14 cellular contexts compared by ENCODE assay signal in the genomic region with DNA sequence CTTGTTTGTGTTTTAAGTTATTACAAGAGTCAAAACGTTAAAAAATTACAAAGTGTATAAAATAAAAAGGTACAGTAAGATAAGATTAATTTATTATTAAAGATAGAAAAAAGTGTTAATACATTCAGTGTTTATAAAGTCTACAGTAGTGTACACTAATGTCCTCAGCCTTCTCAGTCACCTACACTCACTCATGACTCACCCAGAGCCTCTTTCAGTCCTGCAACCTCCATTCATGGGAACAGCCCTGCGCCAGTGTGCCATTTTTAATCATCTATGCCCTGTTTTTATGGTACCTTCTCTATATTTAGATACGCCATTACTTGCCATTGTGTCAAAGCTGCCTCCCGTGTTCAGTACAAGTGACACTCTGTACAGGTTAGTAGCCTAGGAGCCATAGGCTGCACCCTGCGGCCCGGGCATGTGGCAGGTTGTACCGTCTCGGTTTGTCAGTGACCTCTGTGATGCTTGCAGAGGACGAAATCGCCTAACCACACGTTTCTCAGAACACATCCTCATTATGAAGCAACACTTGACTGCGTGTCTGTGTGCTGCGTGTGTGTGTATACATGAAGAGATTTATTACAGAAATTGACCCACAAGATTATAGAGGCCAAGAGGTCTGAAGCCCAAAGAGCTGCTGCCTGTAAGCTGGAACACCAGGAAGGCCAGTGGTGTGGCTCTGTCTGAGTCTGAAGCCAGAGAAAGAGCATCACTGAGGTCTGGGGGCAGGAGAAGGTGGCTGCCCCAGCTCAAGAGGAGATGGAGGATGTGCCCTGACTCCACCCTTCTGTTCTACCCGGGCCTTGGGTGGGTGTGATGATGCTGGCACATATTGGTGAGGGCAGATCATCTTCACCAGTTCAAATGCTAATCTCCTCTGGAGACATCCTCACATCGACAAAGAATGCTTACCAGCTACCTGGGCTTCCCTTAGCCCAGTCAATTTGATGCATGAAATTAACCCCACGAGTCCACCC.
DNase-seq lines count a peak whose midpoint lies in the region; ATAC-seq and TF ChIP-seq lines count a peak whose summit lies in the region.
"Had no signal": no experiment of that assay in that cellular context is flagged by ENCODE, and none has a peak within 500 bp of the region (broad histone marks: within the 10 kb centered on the region; RNA-seq: fewer than 3 reads in every experiment).

No MANE protein-coding gene starts in this region.

- intact Hi-C loops in esophagus muscularis mucosa (cut with DNase I), result no loop called here
- intact Hi-C loops in PC-9 (cut with micrococcal nuclease; ENCODE audit: unreplicated experiment), result no loop called here

- H3F3A ChIP-seq in smooth muscle cell (ENCODE audit: low read depth) (no peaks in the 10 kb centered on the region), PC-9 (ENCODE audit: insufficient read depth, low read depth) (no peaks in the 10 kb centered on the region)

- no peak for TF ChIP-seq POLR2A in esophagus muscularis mucosa (IDR thresholded peaks at IDR 0.05; ENCODE audit: low read depth)

- H3K27me3 Mint-ChIP-seq in activated T-cell treated with anti-CD3 and anti-CD28 coated beads, Interleukin-2, amount 50 U/mL, for 4 hours (ENCODE audit: low read depth), result peaks cover 53% of the 10 kb centered on the region

- TF ChIP-seq EP300 in esophagus muscularis mucosa (IDR thresholded peaks at IDR 0.05), result no peak

- no peaks in the 10 kb centered on the region for H4K20me1 ChIP-seq in smooth muscle cell (ENCODE audit: low read depth)
- no peaks in the 10 kb centered on the region for H4K20me1 ChIP-seq in PC-9 (ENCODE audit: insufficient read depth)

- no TSS peak for BruUV-seq in PC-9 (replicated peaks; lab: Mats Ljungman, UMichigan)

- no peak overlapping the region for H3K4me3 Mint-ChIP-seq in activated T-cell treated with anti-CD3 and anti-CD28 coated beads, Interleukin-2, amount 50 U/mL, for 4 hours

- no peaks in the 10 kb centered on the region for H3K36me3 Mint-ChIP-seq in activated T-cell treated with anti-CD3 and anti-CD28 coated beads, Interleukin-2, amount 50 U/mL, for 4 hours (ENCODE audit: insufficient read depth)

- no peak for DNase-seq in activated T-cell treated with anti-CD3 and anti-CD28 coated beads, Interleukin-2, amount 50 U/mL, for 4 hours
- no peak for DNase-seq in activated T-cell treated with anti-CD3 and anti-CD28 coated beads for 4 hours
- DNase-seq in NCI-H345 (lab: John Stamatoyannopoulos, UW), result peak; percentile 14
- DNase-seq in esophagus muscularis mucosa (ENCODE audit: extremely low spot score), result peak; percentile 64
- no peak for DNase-seq in smooth muscle cell (lab: John Stamatoyannopoulos, UW; ENCODE audit: unreplicated experiment)
- DNase-seq in PC-9, result no peak
- no peak for DNase-seq in GM19238 (ENCODE audit: insufficient read length, low spot score)
- no peak for DNase-seq in GOT3 (lab: John Stamatoyannopoulos, UW)
- DNase-seq: activated naive CD4-positive, alpha-beta T cell; brain microvascular endothelial cell; left ventricle myocardium inferior; MG63; thyroid gland had no signal

- no peaks in the 10 kb centered on the region for H3K36me3 ChIP-seq in esophagus muscularis mucosa
- H3K36me3 ChIP-seq in smooth muscle cell (ENCODE audit: low read depth), result no peaks in the 10 kb centered on the region
- no peaks in the 10 kb centered on the region for H3K36me3 ChIP-seq in PC-9 (ENCODE audit: low read depth)
- H3K36me3 ChIP-seq: brain microvascular endothelial cell, left ventricle myocardium inferior, MG63, thyroid gland had no signal

- CTCF ChIA-PET in PC-9 (lab: Charles Lee), result no interaction called here

- H3K27ac ChIP-seq in esophagus muscularis mucosa (replicated peaks in 1 of 4) (no peak overlapping the region), smooth muscle cell (ENCODE audit: low read depth) (no peak overlapping the region), PC-9 (no peak overlapping the region)
- H3K27ac ChIP-seq: brain microvascular endothelial cell, left ventricle myocardium inferior, thyroid gland had no signal

- H3K4me2 ChIP-seq in smooth muscle cell (peak overlapping the region; percentile 86), PC-9 (no peak overlapping the region)
- H3K4me2 ChIP-seq: SK-N-SH had no signal

- H3K4me1 Mint-ChIP-seq in activated T-cell treated with anti-CD3 and anti-CD28 coated beads, Interleukin-2, amount 50 U/mL, for 4 hours (ENCODE audit: low read depth), result peaks cover 2% of the 10 kb centered on the region

- H3K4me1 ChIP-seq in esophagus muscularis mucosa (peaks cover 7 to 25% (median 22%) of the 10 kb centered on the region in 4 donors), smooth muscle cell (ENCODE audit: low read depth) (peaks cover 9% of the 10 kb centered on the region), PC-9 (replicated peaks; ENCODE audit: insufficient read depth) (no peaks in the 10 kb centered on the region)

- H3K9ac ChIP-seq in smooth muscle cell (ENCODE audit: low read depth), result no peak overlapping the region
- H3K9ac ChIP-seq: SK-N-SH had no signal

- H3K4me3 ChIP-seq in esophagus muscularis mucosa (no peak overlapping the region), smooth muscle cell (no peak overlapping the region), PC-9 (no peak overlapping the region)
- H3K4me3 ChIP-seq: MG63, thyroid gland had no signal

- no peak overlapping the region for H2AFZ ChIP-seq in smooth muscle cell (ENCODE audit: low read depth)
- no peak overlapping the region for H2AFZ ChIP-seq in PC-9

- H3K79me2 ChIP-seq in smooth muscle cell (ENCODE audit: low read depth) (no peaks in the 10 kb centered on the region), PC-9 (ENCODE audit: low read depth) (no peaks in the 10 kb centered on the region)

- 67% methylated on average over 16 of the region's 16 CpGs for WGBS in esophagus muscularis mucosa
- WGBS in smooth muscle cell (ENCODE audit: low lambda C conversion rate), result 78% methylated on average over 16 of the region's 16 CpGs

- peak; percentile 52 to 70 for ATAC-seq in activated T-cell treated with anti-CD3 and anti-CD28 coated beads, Interleukin-2, amount 50 U/mL, for 4 hours

- H3K9me3 ChIP-seq in esophagus muscularis mucosa, result no peaks in the 10 kb centered on the region
- no peaks in the 10 kb centered on the region for H3K9me3 ChIP-seq in smooth muscle cell (replicated peaks; ENCODE audit: low read depth)
- no peaks in the 10 kb centered on the region for H3K9me3 ChIP-seq in PC-9 (ENCODE audit: insufficient read depth, low read depth)
- H3K9me3 ChIP-seq: left ventricle myocardium inferior, MG63, SK-N-SH, thyroid gland had no signal

- H3K9me3 Mint-ChIP-seq in activated T-cell treated with anti-CD3 and anti-CD28 coated beads, Interleukin-2, amount 50 U/mL, for 4 hours, result no peaks in the 10 kb centered on the region

- no peak for TF ChIP-seq CTCF in esophagus muscularis mucosa (IDR thresholded peaks at IDR 0.05)
- no peak for TF ChIP-seq CTCF in smooth muscle cell (IDR thresholded peaks at IDR 0.05; ENCODE audit: borderline replicate concordance, insufficient read depth, poor library complexity, severe bottlenecking)
- TF ChIP-seq CTCF in PC-9 (conservative IDR thresholded peaks at IDR 0.05), result no peak

- POLR2A ChIA-PET in PC-9 (lab: Charles Lee; ENCODE audit: unreplicated experiment), result no interaction called here

- no peaks in the 10 kb centered on the region for H3K9me2 ChIP-seq in PC-9 (ENCODE audit: insufficient read depth)
- H3K9me2 ChIP-seq: SK-N-SH had no signal

- H3K27me3 ChIP-seq in esophagus muscularis mucosa (peaks cover 4 to 73% (median 9%) of the 10 kb centered on the region in 4 donors), smooth muscle cell (ENCODE audit: low read depth) (peaks cover 89% of the 10 kb centered on the region), PC-9 (ENCODE audit: insufficient read depth, low read depth) (peaks cover 75% of the 10 kb centered on the region)
- H3K27me3 ChIP-seq: thyroid gland had no signal

Comparison
In these comparisons a context has a peak if more than half of its experiments do, and no peak if none do; other contexts are left out.
1. DNase-seq: peak in NCI-H345 (single experiment) and esophagus muscularis mucosa (single experiment); none in activated T-cell treated with anti-CD3 and anti-CD28 coated beads, Interleukin-2, amount 50 U/mL, for 4 hours (single experiment), activated T-cell treated with anti-CD3 and anti-CD28 coated beads for 4 hours (single experiment), smooth muscle cell (single experiment), PC-9 (0 of 2), GM19238 (single experiment) and GOT3 (single experiment).